8 cellular contexts compared by ENCODE assay signal in the genomic region with DNA sequence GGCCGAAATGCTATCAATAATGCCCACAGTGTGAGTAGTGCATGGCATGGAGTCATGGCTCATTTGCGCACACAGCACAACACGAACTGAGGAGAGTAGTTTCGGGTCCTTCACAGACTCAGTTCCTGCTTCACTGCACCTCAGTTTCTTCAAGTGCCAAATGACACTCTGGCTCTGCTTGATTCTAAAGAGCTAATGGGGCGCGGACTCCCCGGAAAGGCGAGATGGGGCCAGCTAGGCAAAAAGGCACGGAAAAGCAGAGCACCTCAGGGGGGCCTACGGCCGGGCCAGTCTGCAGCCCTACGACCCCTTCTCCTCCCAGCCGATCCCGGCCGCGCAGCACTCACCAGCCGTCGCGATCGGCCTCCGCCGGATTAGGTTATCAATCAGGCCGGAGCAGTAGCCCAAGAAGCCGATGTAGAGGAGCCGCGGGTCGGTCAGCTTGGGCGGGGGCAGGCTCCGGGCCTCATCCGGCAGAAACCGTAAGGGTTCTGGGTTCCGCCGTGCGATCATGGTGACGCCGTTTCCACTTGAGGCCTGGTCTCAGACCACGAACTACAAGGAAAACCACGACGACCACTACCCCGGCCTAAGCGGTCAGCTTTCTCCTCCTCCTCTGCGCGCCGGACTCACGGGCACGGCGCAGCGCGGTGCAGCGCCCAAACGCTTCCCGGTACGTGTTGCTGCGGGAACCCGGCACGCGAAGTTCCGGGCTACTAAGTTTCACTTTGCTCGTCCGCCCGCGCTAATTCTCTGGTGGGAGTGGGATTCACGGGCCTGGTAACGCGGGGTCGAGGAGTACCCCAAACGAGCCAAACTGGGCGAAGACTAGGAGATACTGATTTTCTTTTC. TPM values are rescaled to one million over a fixed set of nuclear protein-coding genes. Genes with fewer than 3 reads are reported as not detected.
DNase-seq lines count a peak whose midpoint lies in the region; ATAC-seq and TF ChIP-seq lines count a peak whose summit lies in the region.

A gene (minus strand): TSS at position 631 of the 852 bp plus-strand sequence. CDS start 118 bp downstream, at position 513.

- H3K9me3 ChIP-seq in T-helper 17 cell (ENCODE audit: control insufficient read depth, low read length, poor library complexity, severe bottlenecking) (no peaks in the 10 kb centered on the region), right atrium auricular region (no peaks in the 10 kb centered on the region), psoas muscle (no peaks in the 10 kb centered on the region)

- ATAC-seq in HG02642 (IDR thresholded peaks at IDR 0.05; ENCODE audit: poor library complexity, unreplicated experiment) (peak; percentile 91), T-helper 17 cell (peak; percentile 86), psoas muscle (peak; percentile 94 to 98 (median 96))

- peak within 1 kb of the TSS; percentile 92 for H3K4me3 Mint-ChIP-seq in T-helper 17 cell

- WGBS in psoas muscle, 3 donors: 0% methylated on average over 62 to 68 of the region's 68 CpGs

- H3K27me3 Mint-ChIP-seq in T-helper 17 cell: no peaks in the 10 kb centered on the region

- H3K27ac Mint-ChIP-seq in T-helper 17 cell: peak within 1 kb of the TSS; percentile 96

- H3K4me3 ChIP-seq in GM12875 (ENCODE audit: low read depth, low read length) (peak within 1 kb of the TSS; percentile 94), right atrium auricular region (peak within 1 kb of the TSS; percentile 85 to 94), psoas muscle (peak within 1 kb of the TSS; percentile 81)

- H3K27me3 ChIP-seq in right atrium auricular region: no peaks in the 10 kb centered on the region
- H3K27me3 ChIP-seq in psoas muscle (ENCODE audit: insufficient read depth in 3 of 3, low read length in 2 of 3): no peaks in the 10 kb centered on the region

- H3K36me3 ChIP-seq in right atrium auricular region (no peaks in the 10 kb centered on the region), psoas muscle (ENCODE audit: insufficient read depth in 1 of 2, low read depth in 1 of 2) (peaks cover 0 to 6% of the 10 kb centered on the region in 2 donors)

- peaks cover 3% of the 10 kb centered on the region for H3K36me3 Mint-ChIP-seq in T-helper 17 cell (ENCODE audit: low read depth)

- H3K4me1 ChIP-seq in right atrium auricular region: peaks cover 0 to 40% of the 10 kb centered on the region in 2 donors
- peaks cover 35% of the 10 kb centered on the region for H3K4me1 ChIP-seq in psoas muscle

- TF ChIP-seq CTCF in GM12875 (IDR thresholded peaks at IDR 0.05; ENCODE audit: borderline replicate concordance, insufficient read depth, low read depth, low read length) (no peak), right atrium auricular region (IDR thresholded peaks at IDR 0.05) (peak in 1 of 2 donors; percentile 18), psoas muscle (IDR thresholded peaks at IDR 0.05) (no peak)

- DNase-seq in NCI-H128 (lab: John Stamatoyannopoulos, UW; ENCODE audit: unreplicated experiment) (peak; percentile 84), T-helper 17 cell (peak; percentile 35 to 58 (median 36)), right atrium auricular region (ENCODE audit: low spot score) (peak; percentile 80), psoas muscle (peak; percentile 82 to 90), ureter (ENCODE audit: low spot score) (peak; percentile 82)

- intact Hi-C loops in psoas muscle (cut with DNase I): loop anchor here (5.0 kb wide), 2 partner anchors 58 to 108 kb away; a partner anchor contains a TSS

- H3K27ac ChIP-seq in angular gyrus (ENCODE audit: low read depth, low read length): peak within 1 kb of the TSS; percentile 85
- peak within 1 kb of the TSS; percentile 87 to 92 for H3K27ac ChIP-seq in right atrium auricular region
- peak within 1 kb of the TSS; percentile 79 for H3K27ac ChIP-seq in psoas muscle

- H3K4me1 Mint-ChIP-seq in T-helper 17 cell: peaks cover 42% of the 10 kb centered on the region

RNA-seq across cellular contexts. Expression of the gene that starts here (rescaled TPM):
- total RNA-seq in T-helper 17 cell: 10 to 100 TPM; 36.9 to 47.1 TPM
- total RNA-seq in right atrium auricular region: 100 to 1,000 TPM; 154 to 163 TPM
- total RNA-seq in psoas muscle: 100 to 1,000 TPM; 223 to 309 (median 252) TPM
- 100 to 1,000 TPM; 224 to 350 (median 264) TPM for polyA plus RNA-seq in psoas muscle
- 146 TPM for total RNA-seq in ureter

Comparison
In these comparisons a context has a peak if more than half of its experiments do, and no peak if none do; other contexts are left out.
1. Peak in every context shown above with its lines: DNase-seq, ATAC-seq, H3K4me3 ChIP-seq and H3K27ac ChIP-seq.
2. DNase-seq: peak in every context shown above with its lines; median percentile 86 in psoas muscle; 84 in NCI-H128; 82 in ureter; 80 in right atrium auricular region; 36 in T-helper 17 cell.